Comparison of ENCODE assay signal across 13 cellular contexts in genomic region chr14:27739657-27740156, GRCh38.
"Had no signal": no experiment of that assay in that cellular context is flagged by ENCODE, and none has a peak within 500 bp of the region (broad histone marks: within the 10 kb centered on the region; RNA-seq: fewer than 3 reads in every experiment).

No MANE protein-coding gene starts in this region.

- H3K4me1 ChIP-seq: heart left ventricle, tibial artery had no signal

- H3K4me3 ChIP-seq: heart left ventricle, smooth muscle cell, tibial artery had no signal

- H3K9me3 ChIP-seq: tibial artery had no signal

- H3K36me3 ChIP-seq: heart left ventricle, tibial artery had no signal

- ATAC-seq: activated CD8-positive, alpha-beta memory T cell treated with anti-CD3 and anti-CD28 coated beads, Interleukin-2, amount 10 ng/mL, durations not matched to agents 7 days and 5 days; activated naive CD4-positive, alpha-beta T cell treated with anti-CD3 and anti-CD28 coated beads, Interleukin-2, amount 50 U/mL, for 72 hours; heart left ventricle; right cardiac atrium had no signal

- DNase-seq: activated CD4-positive, alpha-beta T cell treated with anti-CD3 and anti-CD28 coated beads, Interleukin-2, amount 50 U/mL, for 4 hours; activated CD4-positive, CD25-positive, alpha-beta regulatory T cell treated with anti-CD3 and anti-CD28 coated beads, Interleukin-2, amount 50 U/mL, for 72 hours; activated CD8-positive, alpha-beta memory T cell treated with anti-CD3 and anti-CD28 coated beads, Interleukin-2, amount 10 ng/mL, durations not matched to agents 7 days and 5 days; activated effector memory CD4-positive, alpha-beta T cell treated with anti-CD3 and anti-CD28 coated beads, Interleukin-2, amount 50 U/mL, for 16 hours; activated T-cell treated with anti-CD3 and anti-CD28 coated beads, Interleukin-2, amount 50 U/mL, for 24 hours; amygdala; effector memory CD4-positive, alpha-beta T cell; heart left ventricle; occipital lobe; right cardiac atrium; tibial artery had no signal

- H3K27me3 ChIP-seq: heart left ventricle, tibial artery had no signal

- H3K4me2 ChIP-seq: smooth muscle cell had no signal

- H3K27ac ChIP-seq: heart left ventricle, tibial artery had no signal
